In genomic region chr4:83019794-83020497, GRCh38 we compare ENCODE assay signal across 17 cellular contexts. TPM values are rescaled to one million over a fixed set of nuclear protein-coding genes. Genes with fewer than 3 reads are reported as not detected.
DNase-seq lines count a peak whose midpoint lies in the region; ATAC-seq and TF ChIP-seq lines count a peak whose summit lies in the region.
"Had no signal": no experiment of that assay in that cellular context is flagged by ENCODE, and none has a peak within 500 bp of the region (broad histone marks: within the 10 kb centered on the region; RNA-seq: fewer than 3 reads in every experiment).

No MANE protein-coding gene starts in this region.

- RAD21 ChIA-PET in HCT116 (lab: Charles Lee; ENCODE audit: low non-redundant PET in 1 of 2, low total read pairs in 2 of 2, uncharacterized antibody in 2 of 2, unreplicated experiment in 2 of 2) = no interaction called here

- DNase-seq in HCT116 (ENCODE audit: low read depth, low spot score) (no peak), KBM-7 (peak; percentile 60), osteoblast (ENCODE audit: insufficient read length, low spot score, missing footprints) (peak; percentile 43), gastrocnemius medialis (no peak), middle frontal gyrus (ENCODE audit: extremely low spot score, low spot score) (no peak), NCI-H146 (lab: John Stamatoyannopoulos, UW) (no peak)
- DNase-seq: activated naive CD4-positive, alpha-beta T cell; dorsolateral prefrontal cortex; hypothalamus; left cardiac atrium; NCI-H1048; NCI-H2227 treated with DMSO at 0.1 percent for 48 hours; SHP77 treated with DMSO at 0.1 percent for 48 hours had no signal

- POLR2A ChIA-PET in HCT116 (lab: Charles Lee) = no interaction called here

- no peaks in the 10 kb centered on the region for H3K79me2 ChIP-seq in HCT116 (ENCODE audit: insufficient read depth, low read length)
- no peaks in the 10 kb centered on the region for H3K79me2 ChIP-seq in osteoblast (ENCODE audit: insufficient read depth, low read length)

- no TSS peak for BruUV-seq in HCT116 (replicated peaks; lab: Mats Ljungman, UMichigan)

- intact Hi-C loops in HCT116 (cut with micrococcal nuclease) (no loop called here), gastrocnemius medialis (cut with DNase I; ENCODE audit: low total_unique reads) (no loop called here)

- TF ChIP-seq RAD21 in HCT116 (IDR thresholded peaks at IDR 0.05; ENCODE audit: low read depth) = no peak

- H3K4me3 ChIP-seq in HCT116 (replicated peaks in 1 of 2; ENCODE audit: low read depth in 1 of 2, low read length in 2 of 2) = no peak overlapping the region
- no peak overlapping the region for H3K4me3 ChIP-seq in osteoblast (ENCODE audit: insufficient read depth, low read length)
- no peak overlapping the region for H3K4me3 ChIP-seq in gastrocnemius medialis
- H3K4me3 ChIP-seq: BLaER1 treated with 17β-estradiol and CSF1 and Interleukin-3, amounts not matched to agents 10 nM and 100 nM; dorsolateral prefrontal cortex; HAP-1; tibial nerve had no signal

- H3K27ac ChIP-seq in HCT116 (ENCODE audit: low read depth, low read length) = no peak overlapping the region
- no peak overlapping the region for H3K27ac ChIP-seq in osteoblast (ENCODE audit: low read depth, low read length)
- no peak overlapping the region for H3K27ac ChIP-seq in gastrocnemius medialis
- H3K27ac ChIP-seq: BLaER1 treated with 17β-estradiol and CSF1 and Interleukin-3, amounts not matched to agents 10 nM and 100 nM; dorsolateral prefrontal cortex; tibial nerve had no signal

- H4K20me1 ChIP-seq in HCT116 (ENCODE audit: insufficient read depth) (no peaks in the 10 kb centered on the region), osteoblast (ENCODE audit: insufficient read depth, low read length) (no peaks in the 10 kb centered on the region)
- H4K20me1 ChIP-seq: BLaER1 treated with 17β-estradiol and CSF1 and Interleukin-3, amounts not matched to agents 10 nM and 100 nM had no signal

- TF ChIP-seq POLR2A in HCT116 (IDR thresholded peaks at IDR 0.05; ENCODE audit: borderline replicate concordance, extremely low read depth, insufficient read depth, insufficient read length) (no peak), gastrocnemius medialis (IDR thresholded peaks at IDR 0.05) (no peak)

- no peak overlapping the region for H3K9ac ChIP-seq in HCT116 (ENCODE audit: low read length)
- H3K9ac ChIP-seq: BLaER1 treated with 17β-estradiol and CSF1 and Interleukin-3, amounts not matched to agents 10 nM and 100 nM had no signal

- H3K9me3 ChIP-seq in HCT116 (ENCODE audit: control insufficient read depth in 1 of 2, insufficient read depth in 1 of 2, low read depth in 1 of 2, low read length in 2 of 2) (peaks cover 0 to 3% of the 10 kb centered on the region in 2 experiments; a peak in 1 of 4 replicates), osteoblast (ENCODE audit: low read depth, low read length) (peaks cover 7% of the 10 kb centered on the region), gastrocnemius medialis (peaks cover 0 to 3% (median 0%) of the 10 kb centered on the region in 3 donors)

- CTCF ChIA-PET in HCT116 (lab: Charles Lee) = no interaction called here

- no peaks in the 10 kb centered on the region for H3K9me2 ChIP-seq in HCT116 (ENCODE audit: insufficient read depth)

- in situ Hi-C loops in KBM-7 (cut with MboI; ENCODE audit: low pct_unique_long_range_greater_than_20kb, low sequenced_read_pairs) = no loop called here
- in situ Hi-C loops in gastrocnemius medialis (cut with MboI; ENCODE audit: low sequenced_read_pairs in 4 of 4) = loop anchor here in 1 of 4 donors (10.0 to 25.0 kb wide), 3 partner anchors 135 to 583 kb away; partner anchors contain the start of genes ENOPH1, HELQ, HNRNPDL and MRPS18C

- H3K27me3 ChIP-seq in HCT116 (ENCODE audit: insufficient read depth, low read length) = no peaks in the 10 kb centered on the region
- H3K27me3 ChIP-seq in osteoblast (ENCODE audit: insufficient read depth, low read length) = no peaks in the 10 kb centered on the region
- H3K27me3 ChIP-seq in gastrocnemius medialis = no peaks in the 10 kb centered on the region
- H3K27me3 ChIP-seq: BLaER1 treated with 17β-estradiol and CSF1 and Interleukin-3, amounts not matched to agents 10 nM and 100 nM; dorsolateral prefrontal cortex; tibial nerve had no signal

- H3K4me2 ChIP-seq in HCT116 (ENCODE audit: low read length) = no peak overlapping the region
- no peak overlapping the region for H3K4me2 ChIP-seq in osteoblast (ENCODE audit: insufficient read depth, low read length)

- ATAC-seq in GM18502 (IDR thresholded peaks at IDR 0.05; ENCODE audit: poor library complexity, unreplicated experiment) (peak; percentile 92), HCT116 (no peak), gastrocnemius medialis (no peak)
- ATAC-seq: left cardiac atrium had no signal

- TF ChIP-seq CTCF in HCT116 (IDR thresholded peaks at IDR 0.05 in 2 of 3, conservative IDR thresholded peaks at IDR 0.05 in 1 of 3; ENCODE audit: borderline replicate concordance in 1 of 3, insufficient read depth in 1 of 3, low read depth in 2 of 3, low read length in 2 of 3) (no peak), osteoblast (IDR thresholded peaks at IDR 0.05; ENCODE audit: extremely low read depth, low read depth, low read length) (no peak), gastrocnemius medialis (IDR thresholded peaks at IDR 0.05 in 4 of 5, conservative IDR thresholded peaks at IDR 0.05 in 1 of 5) (no peak)

- H2AFZ ChIP-seq in HCT116 (ENCODE audit: low read depth, low read length, poor library complexity, severe bottlenecking) = peak overlapping the region; percentile 27
- no peak overlapping the region for H2AFZ ChIP-seq in osteoblast (ENCODE audit: low read length)

- H3K4me1 ChIP-seq in HCT116 (ENCODE audit: control insufficient read depth in 1 of 2, insufficient read depth in 2 of 2, low read length in 2 of 2) (no peaks in the 10 kb centered on the region), osteoblast (ENCODE audit: insufficient read depth, low read length) (peaks cover 5% of the 10 kb centered on the region), gastrocnemius medialis (no peaks in the 10 kb centered on the region)
- H3K4me1 ChIP-seq: HAP-1, tibial nerve had no signal

- no peaks in the 10 kb centered on the region for H3K36me3 ChIP-seq in HCT116 (ENCODE audit: control insufficient read depth in 1 of 2, insufficient read depth in 2 of 2, low read length in 2 of 2)
- H3K36me3 ChIP-seq in osteoblast (ENCODE audit: insufficient read depth, low read length) = no peaks in the 10 kb centered on the region
- no peaks in the 10 kb centered on the region for H3K36me3 ChIP-seq in gastrocnemius medialis
- H3K36me3 ChIP-seq: HAP-1, tibial nerve had no signal

TF ChIP-seq in HCT116, 20 proteins besides CTCF, POLR2A, EP300 and RAD21 (continues in another document):
- TF ChIP-seq ZNF274 (IDR thresholded peaks at IDR 0.05; ENCODE audit: low read depth, low read length) = no peak
- no peak for TF ChIP-seq MAX (IDR thresholded peaks at IDR 0.05)
- no peak for TF ChIP-seq EGR1 (IDR thresholded peaks at IDR 0.05; ENCODE audit: low read depth)
- no peak for TF ChIP-seq SRF (IDR thresholded peaks at IDR 0.05; ENCODE audit: low read depth)
- TF ChIP-seq EZH2phosphoT487 (IDR thresholded peaks at IDR 0.05; ENCODE audit: borderline replicate concordance) = no peak
- no peak for TF ChIP-seq FOSL1 (IDR thresholded peaks at IDR 0.05; ENCODE audit: low read depth)
- TF ChIP-seq POLR2AphosphoS5 (IDR thresholded peaks at IDR 0.05; ENCODE audit: low read depth, low read length) = no peak
- TF ChIP-seq, protein P1, sequence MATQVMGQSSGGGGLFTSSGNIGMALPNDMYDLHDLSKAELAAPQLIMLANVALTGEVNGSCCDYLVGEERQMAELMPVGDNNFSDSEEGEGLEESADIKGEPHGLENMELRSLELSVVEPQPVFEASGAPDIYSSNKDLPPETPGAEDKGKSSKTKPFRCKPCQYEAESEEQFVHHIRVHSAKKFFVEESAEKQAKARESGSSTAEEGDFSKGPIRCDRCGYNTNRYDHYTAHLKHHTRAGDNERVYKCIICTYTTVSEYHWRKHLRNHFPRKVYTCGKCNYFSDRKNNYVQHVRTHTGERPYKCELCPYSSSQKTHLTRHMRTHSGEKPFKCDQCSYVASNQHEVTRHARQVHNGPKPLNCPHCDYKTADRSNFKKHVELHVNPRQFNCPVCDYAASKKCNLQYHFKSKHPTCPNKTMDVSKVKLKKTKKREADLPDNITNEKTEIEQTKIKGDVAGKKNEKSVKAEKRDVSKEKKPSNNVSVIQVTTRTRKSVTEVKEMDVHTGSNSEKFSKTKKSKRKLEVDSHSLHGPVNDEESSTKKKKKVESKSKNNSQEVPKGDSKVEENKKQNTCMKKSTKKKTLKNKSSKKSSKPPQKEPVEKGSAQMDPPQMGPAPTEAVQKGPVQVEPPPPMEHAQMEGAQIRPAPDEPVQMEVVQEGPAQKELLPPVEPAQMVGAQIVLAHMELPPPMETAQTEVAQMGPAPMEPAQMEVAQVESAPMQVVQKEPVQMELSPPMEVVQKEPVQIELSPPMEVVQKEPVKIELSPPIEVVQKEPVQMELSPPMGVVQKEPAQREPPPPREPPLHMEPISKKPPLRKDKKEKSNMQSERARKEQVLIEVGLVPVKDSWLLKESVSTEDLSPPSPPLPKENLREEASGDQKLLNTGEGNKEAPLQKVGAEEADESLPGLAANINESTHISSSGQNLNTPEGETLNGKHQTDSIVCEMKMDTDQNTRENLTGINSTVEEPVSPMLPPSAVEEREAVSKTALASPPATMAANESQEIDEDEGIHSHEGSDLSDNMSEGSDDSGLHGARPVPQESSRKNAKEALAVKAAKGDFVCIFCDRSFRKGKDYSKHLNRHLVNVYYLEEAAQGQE (IDR thresholded peaks at IDR 0.05; ENCODE audit: low read depth) = no peak
- TF ChIP-seq, protein P2, sequence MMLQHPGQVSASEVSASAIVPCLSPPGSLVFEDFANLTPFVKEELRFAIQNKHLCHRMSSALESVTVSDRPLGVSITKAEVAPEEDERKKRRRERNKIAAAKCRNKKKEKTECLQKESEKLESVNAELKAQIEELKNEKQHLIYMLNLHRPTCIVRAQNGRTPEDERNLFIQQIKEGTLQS (IDR thresholded peaks at IDR 0.05) = no peak

RNA-seq across cellular contexts. Expression of gene LIN54, which starts 9.3 kb away (rescaled TPM):
- total RNA-seq in HCT116 (2021; ENCODE audit: unreplicated experiment) (15.6 TPM), osteoblast (14.8 and 17.7 TPM in 2 replicates), gastrocnemius medialis (10 to 100 TPM; 12.0 to 25.0 (median 14.5) TPM)
- polyA plus RNA-seq in HCT116 (2012) = 6.8 and 7.4 TPM in 2 replicates

RNA-seq across cellular contexts. Expression of gene COPS4, which starts 15.0 kb away (rescaled TPM):
- 28.6 TPM for total RNA-seq in HCT116 (2021; ENCODE audit: unreplicated experiment)
- 17.5 and 26.0 TPM in 2 replicates for polyA plus RNA-seq in HCT116 (2012)
- total RNA-seq in osteoblast = 79.3 TPM in 2 replicates
- 100 to 1,000 TPM in 2 of 4 donors, 10 to 100 TPM in 2; 67.9 to 151 (median 91.9) TPM for total RNA-seq in gastrocnemius medialis

Comparison
In these comparisons a context has a peak if more than half of its experiments do, and no peak if none do; other contexts are left out.
1. DNase-seq: peak in KBM-7 (single experiment) and osteoblast (single experiment); none in HCT116 (single experiment), gastrocnemius medialis (0 of 2), middle frontal gyrus (single experiment) and NCI-H146 (single experiment).